Comparison of ENCODE assay signal across 1 cellular context in genomic region chr12:50110762-50111416, GRCh38.
TF ChIP-seq lines count a peak whose summit lies in the region.

No MANE protein-coding gene starts in this region.

TF ChIP-seq in H1, 55 proteins besides CTCF, POLR2A, EP300 and RAD21:
- TF ChIP-seq SUZ12 (IDR thresholded peaks at IDR 0.05; ENCODE audit: low read length) (no peak), TEAD4 (IDR thresholded peaks at IDR 0.05; ENCODE audit: low read depth, low read length) (0 out of 2 replicates have a peak, but pooled peaks have one; percentile 26)
- TF ChIP-seq, protein P1, sequence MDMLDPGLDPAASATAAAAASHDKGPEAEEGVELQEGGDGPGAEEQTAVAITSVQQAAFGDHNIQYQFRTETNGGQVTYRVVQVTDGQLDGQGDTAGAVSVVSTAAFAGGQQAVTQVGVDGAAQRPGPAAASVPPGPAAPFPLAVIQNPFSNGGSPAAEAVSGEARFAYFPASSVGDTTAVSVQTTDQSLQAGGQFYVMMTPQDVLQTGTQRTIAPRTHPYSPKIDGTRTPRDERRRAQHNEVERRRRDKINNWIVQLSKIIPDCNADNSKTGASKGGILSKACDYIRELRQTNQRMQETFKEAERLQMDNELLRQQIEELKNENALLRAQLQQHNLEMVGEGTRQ (IDR thresholded peaks at IDR 0.05; ENCODE audit: low read length) = no peak
